In the genomic region with DNA sequence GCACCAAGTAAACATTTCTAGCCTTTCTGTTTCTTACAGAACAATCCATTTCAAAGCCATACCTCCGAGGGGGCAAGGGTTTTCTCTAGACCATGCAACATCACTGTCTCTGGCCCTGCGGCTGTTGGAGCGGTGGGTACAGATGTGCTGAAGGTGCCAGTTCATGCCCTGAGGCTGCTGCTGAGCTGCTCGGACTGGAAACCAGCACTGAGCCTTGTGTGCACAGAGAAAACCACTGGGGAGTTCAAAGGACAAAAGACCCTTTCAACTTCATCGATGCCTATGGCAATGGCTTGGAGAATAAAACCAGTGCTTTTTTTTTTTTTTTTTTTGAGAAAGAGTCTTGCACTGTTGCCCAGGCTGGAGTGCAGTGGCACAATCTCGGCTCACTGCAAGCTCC, we compare ENCODE assay signal across 20 cellular contexts.
A peak's percentile ranks its signal among the peaks of the same experiment; 100 is the strongest.
DNase-seq lines count a peak whose midpoint lies in the region; ATAC-seq, FAIRE-seq and TF ChIP-seq lines count a peak whose summit lies in the region.
"Had no signal": no experiment of that assay in that cellular context is flagged by ENCODE, and none has a peak within 500 bp of the region (broad histone marks: within the 10 kb centered on the region; RNA-seq: fewer than 3 reads in every experiment).

No MANE protein-coding gene starts in this region.

- DNase-seq in mammary epithelial cell (no peak), MCF 10A (ENCODE audit: unreplicated experiment) (no peak), K562 (ENCODE audit: extremely low read depth in 1 of 4, low spot score in 3 of 4) (no peak), islet precursor cell (peak; percentile 76), NOMO-1 (lab: John Stamatoyannopoulos, UW; ENCODE audit: unreplicated experiment in 2 of 2) (no peak), HFFc6 (no peak)
- DNase-seq: AML-193; Caco-2; CD8-positive, alpha-beta T cell; GDM1; HCEC 1CT had no signal

- H3K9ac ChIP-seq in mammary epithelial cell (ENCODE audit: insufficient read depth, low read length): no peak overlapping the region
- no peak overlapping the region for H3K9ac ChIP-seq in K562 (ENCODE audit: insufficient read depth in 1 of 2, low read depth in 2 of 2, low read length in 2 of 2)

- no peaks in the 10 kb centered on the region for H4K20me1 ChIP-seq in mammary epithelial cell (ENCODE audit: insufficient read depth, low read length)
- no peaks in the 10 kb centered on the region for H4K20me1 ChIP-seq in K562 (replicated peaks; ENCODE audit: control insufficient read depth, insufficient read depth, low read length)

- H3K36me3 ChIP-seq in mammary epithelial cell (ENCODE audit: insufficient read depth, low read length): no peaks in the 10 kb centered on the region
- no peaks in the 10 kb centered on the region for H3K36me3 ChIP-seq in K562 (ENCODE audit: control insufficient read depth, insufficient read depth, low read length)

- TF ChIP-seq CTCF in mammary epithelial cell (conservative IDR thresholded peaks at IDR 0.05 in 1 of 2, IDR thresholded peaks at IDR 0.05 in 1 of 2; ENCODE audit: extremely low read depth in 1 of 2, insufficient read depth in 1 of 2, low read depth in 1 of 2, low read length in 2 of 2) (no peak), MCF 10A (IDR thresholded peaks at IDR 0.05; ENCODE audit: unreplicated experiment) (no peak), K562 (IDR thresholded peaks at IDR 0.05 in 2 of 3, conservative IDR thresholded peaks at IDR 0.05 in 1 of 3; ENCODE audit: insufficient read depth in 2 of 3, low read depth in 1 of 3, low read length in 3 of 3) (no peak), HFFc6 (IDR thresholded peaks at IDR 0.05) (no peak)

- no peak for FAIRE-seq in K562 (lab: Jason Lieb, UNC)
- FAIRE-seq: A549, D721Med, GM12892, GM18507, H54 had no signal

- peaks cover 17% of the 10 kb centered on the region for H3K4me1 Mint-ChIP-seq in MCF 10A (ENCODE audit: insufficient read depth, unreplicated experiment)
- H3K4me1 Mint-ChIP-seq in HFFc6 (ENCODE audit: low read depth): peaks cover 17% of the 10 kb centered on the region
- H3K4me1 Mint-ChIP-seq: GM23338 had no signal

- BruUV-seq in mammary epithelial cell (replicated peaks; lab: Mats Ljungman, UMichigan) (no TSS peak), MCF 10A (replicated peaks; lab: Mats Ljungman, UMichigan) (no TSS peak), K562 (replicated peaks; lab: Mats Ljungman, UMichigan) (no TSS peak)

- 22% methylated on average over 5 of the region's 6 CpGs for whole genome bisulfite sequencing in mammary epithelial cell (ENCODE audit: low coverage, missing lambda C conversion rate)
- WGBS in K562 (ENCODE audit: insufficient coverage, low coverage, missing lambda C conversion rate): 83% methylated on average over 5 of the region's 6 CpGs

- dilution Hi-C loops in mammary epithelial cell (cut with HindIII; ENCODE audit: low sequenced_read_pairs): no loop called here

- POLR2A ChIA-PET in MCF 10A (lab: Yijun Ruan, JAX) (interaction anchor here (0.7 to 1.3 kb wide), 3 partner anchors 11 to 19 kb away, joined by 3 to 4 read pairs (median 4); no protein-coding TSS in a partner anchor), K562 (lab: Yijun Ruan, JAX) (interaction anchor here (0.6 to 1.5 kb wide), 2 partner anchors 12 to 15 kb away, joined by 3 to 4 read pairs; no protein-coding TSS in a partner anchor)

- H2AFZ ChIP-seq in mammary epithelial cell (ENCODE audit: low read depth, low read length): peak overlapping the region; percentile 34
- peak overlapping the region; percentile 30; the same call in 1 of the 2 replicates for H2AFZ ChIP-seq in K562 (ENCODE audit: low read depth, low read length)
- H2AFZ ChIP-seq: GM23338 had no signal

- intact Hi-C loops in mammary epithelial cell (cut with micrococcal nuclease) (no loop called here), MCF 10A (cut with micrococcal nuclease) (no loop called here), K562 (cut with micrococcal nuclease) (loop anchor here (10.0 kb wide), 1 partner anchor 341 kb away; no protein-coding TSS in a partner anchor)

- ATAC-seq in K562: no peak
- no peak for ATAC-seq in GM21367 (IDR thresholded peaks at IDR 0.05; ENCODE audit: unreplicated experiment)
- no peak for ATAC-seq in HG02759 (IDR thresholded peaks at IDR 0.05; ENCODE audit: unreplicated experiment)
- ATAC-seq: A549; CD8-positive, alpha-beta T cell; GM23338 had no signal

- no peak overlapping the region for H3K27ac Mint-ChIP-seq in MCF 10A (ENCODE audit: low read depth, unreplicated experiment)
- no peak overlapping the region for H3K27ac Mint-ChIP-seq in HFFc6
- H3K27ac Mint-ChIP-seq: CD8-positive, alpha-beta T cell; GM23338 had no signal

- peaks cover 52% of the 10 kb centered on the region for H3K4me1 ChIP-seq in mammary epithelial cell (ENCODE audit: insufficient read depth, low read length)
- peaks cover 67 to 84% of the 10 kb centered on the region in 2 experiments for H3K4me1 ChIP-seq in K562 (replicated peaks in 1 of 2; ENCODE audit: control insufficient read depth in 2 of 2, insufficient read depth in 2 of 2, low read length in 2 of 2)
- H3K4me1 ChIP-seq: Caco-2 had no signal

- no peak for TF ChIP-seq EP300 in K562 (IDR thresholded peaks at IDR 0.05; ENCODE audit: low read length)

- H3K27me3 ChIP-seq in mammary epithelial cell (ENCODE audit: insufficient read depth, low read length) (no peaks in the 10 kb centered on the region), K562 (ENCODE audit: control insufficient read depth in 2 of 2, insufficient read depth in 2 of 2, low read length in 2 of 2) (no peaks in the 10 kb centered on the region)

- no peak for TF ChIP-seq POLR2A in K562 (conservative IDR thresholded peaks at IDR 0.05)

- H3K27me3 Mint-ChIP-seq in MCF 10A (ENCODE audit: insufficient read depth, unreplicated experiment) (no peaks in the 10 kb centered on the region), HFFc6 (ENCODE audit: insufficient read depth) (peaks cover 7% of the 10 kb centered on the region)

- CTCF ChIA-PET in mammary epithelial cell (lab: Charles Lee; ENCODE audit: low non-redundant PET): no interaction called here
- CTCF ChIA-PET in MCF 10A (lab: Yijun Ruan, JAX): interaction anchor here (0.7 to 1.1 kb wide), 2 partner anchors 61 to 205 kb away, joined by 4 read pairs; no protein-coding TSS in a partner anchor
- CTCF ChIA-PET in K562 (lab: Yijun Ruan, JAX; ENCODE audit: low intra/inter-chr PET ratio): no interaction called here

- H3K36me3 Mint-ChIP-seq in MCF 10A (ENCODE audit: insufficient read depth, unreplicated experiment) (peaks cover 2% of the 10 kb centered on the region), HFFc6 (ENCODE audit: low read depth) (no peaks in the 10 kb centered on the region)
- H3K36me3 Mint-ChIP-seq: CD8-positive, alpha-beta T cell had no signal

- H3K79me2 ChIP-seq in mammary epithelial cell (ENCODE audit: insufficient read depth, low read length) (no peaks in the 10 kb centered on the region), K562 (ENCODE audit: control insufficient read depth, insufficient read depth, low read length) (no peaks in the 10 kb centered on the region)

- H3K9me3 Mint-ChIP-seq in MCF 10A (ENCODE audit: unreplicated experiment) (no peaks in the 10 kb centered on the region), HFFc6 (no peaks in the 10 kb centered on the region)
- H3K9me3 Mint-ChIP-seq: CD8-positive, alpha-beta T cell; GM23338 had no signal

- H3K4me3 Mint-ChIP-seq in MCF 10A (ENCODE audit: unreplicated experiment) (no peak overlapping the region), HFFc6 (no peak overlapping the region)
- H3K4me3 Mint-ChIP-seq: CD8-positive, alpha-beta T cell; GM23338 had no signal

- H3K9me3 ChIP-seq in mammary epithelial cell (replicated peaks; ENCODE audit: insufficient read depth, low read length): no peaks in the 10 kb centered on the region
- H3K9me3 ChIP-seq in K562 (replicated peaks; ENCODE audit: control insufficient read depth, insufficient read depth, low read depth, low read length): no peaks in the 10 kb centered on the region
- H3K9me3 ChIP-seq: A549, Caco-2 had no signal

- H3K4me2 ChIP-seq in mammary epithelial cell (ENCODE audit: insufficient read depth, low read depth, low read length) (no peak overlapping the region), K562 (ENCODE audit: insufficient read depth, low read length) (no peak overlapping the region)
- H3K4me2 ChIP-seq: A549, GM23338 had no signal

- no peak for TF ChIP-seq RAD21 in K562 (CRISPR knock-in tag; conservative IDR thresholded peaks at IDR 0.05 in 1 of 2, IDR thresholded peaks at IDR 0.05 in 1 of 2)

- H3K27ac ChIP-seq in mammary epithelial cell (ENCODE audit: insufficient read depth, low read depth, low read length): no peak overlapping the region
- no peak overlapping the region for H3K27ac ChIP-seq in K562 (ENCODE audit: extremely low read depth, low read depth, low read length)
- H3K27ac ChIP-seq: 22Rv1, A549 had no signal

- no peak overlapping the region for H3K4me3 ChIP-seq in mammary epithelial cell (replicated peaks in 1 of 3; ENCODE audit: insufficient read depth in 1 of 3, low read depth in 2 of 3, low read length in 3 of 3)
- no peak overlapping the region for H3K4me3 ChIP-seq in K562
- H3K4me3 ChIP-seq: A549, GM23338 had no signal

- no peaks in the 10 kb centered on the region for H3K9me1 ChIP-seq in K562 (ENCODE audit: control insufficient read depth, insufficient read depth, low read length)

- in situ Hi-C loops in mammary epithelial cell (cut with MboI; ENCODE audit: low sequenced_read_pairs in 2 of 2): no loop called here
- in situ Hi-C loops in K562 (cut with MboI): no loop called here

TF ChIP-seq in K562, 482 proteins besides CTCF, POLR2A, EP300 and RAD21 (continues in another document):
- TF ChIP-seq CBX3 (IDR thresholded peaks at IDR 0.05; ENCODE audit: borderline replicate concordance in 1 of 2, low read length in 2 of 2) (no peak), ZBTB5 (IDR thresholded peaks at IDR 0.05) (no peak), GATAD2B (IDR thresholded peaks at IDR 0.05; ENCODE audit: borderline replicate concordance) (no peak), SP1 (CRISPR knock-in tag; IDR thresholded peaks at IDR 0.05) (0 out of 2 replicates have a peak, but pooled peaks have one; percentile 7), ZNF121 (CRISPR knock-in tag; conservative IDR thresholded peaks at IDR 0.05) (peak; percentile 86), ESRRB (CRISPR knock-in tag; IDR thresholded peaks at IDR 0.05; ENCODE audit: borderline replicate concordance) (no peak)
